14 cellular contexts compared by ENCODE assay signal in the genomic region with DNA sequence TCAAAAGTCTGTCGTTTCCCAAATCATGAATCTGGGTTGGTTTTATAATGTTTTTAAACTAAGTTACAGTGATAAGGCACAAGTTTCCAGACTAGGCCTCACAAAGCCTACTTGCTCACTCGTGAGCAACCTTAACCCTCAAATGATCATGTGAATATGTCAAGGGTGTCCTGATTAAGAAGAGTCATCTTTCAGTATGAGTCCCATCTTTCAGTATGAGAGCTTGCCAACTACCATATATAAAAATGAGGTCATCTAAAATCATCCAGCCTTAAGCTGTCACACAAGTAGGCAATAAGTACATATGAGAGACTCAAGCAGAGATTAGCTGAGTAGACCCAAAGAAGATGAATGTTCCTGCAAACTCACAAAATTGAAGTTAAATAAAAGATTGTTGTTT.
A peak's percentile ranks its signal among the peaks of the same experiment; 100 is the strongest.
DNase-seq lines count a peak whose midpoint lies in the region; ATAC-seq and TF ChIP-seq lines count a peak whose summit lies in the region.
"Had no signal": no experiment of that assay in that cellular context is flagged by ENCODE, and none has a peak within 500 bp of the region (broad histone marks: within the 10 kb centered on the region; RNA-seq: fewer than 3 reads in every experiment).

No MANE protein-coding gene starts in this region.

- DNase-seq in stimulated activated naive CD4-positive, alpha-beta T cell treated with Interleukin-2 at 50 U/mL for 16 hours (lab: John Stamatoyannopoulos, UW), result no peak
- no peak for DNase-seq in gastrocnemius medialis
- DNase-seq in stimulated activated CD4-positive, alpha-beta T cell treated with anti-CD3 and anti-CD28 coated beads, Interleukin-15, amount 100 ng/mL, for 24 hours, result no peak
- no peak for DNase-seq in medulla oblongata (ENCODE audit: extremely low spot score)
- DNase-seq: activated CD4-positive, alpha-beta T cell treated with anti-CD3 and anti-CD28 coated beads for 4 hours; activated T-cell treated with anti-CD3 and anti-CD28 coated beads, Interleukin-2, amount 50 U/mL, for 48 hours; aorta; H9; MV-4-11; OCI-M1 had no signal

- ATAC-seq in GM18511 (IDR thresholded peaks at IDR 0.05; ENCODE audit: unreplicated experiment) (peak; percentile 97), GM19452 (IDR thresholded peaks at IDR 0.05; ENCODE audit: unreplicated experiment) (peak; percentile 74), HG02798 (IDR thresholded peaks at IDR 0.05; ENCODE audit: poor library complexity, unreplicated experiment) (peak; percentile 79), HG03457 (IDR thresholded peaks at IDR 0.05; ENCODE audit: unreplicated experiment) (peak; percentile 71), gastrocnemius medialis (no peak)

- TF ChIP-seq CTCF in gastrocnemius medialis (IDR thresholded peaks at IDR 0.05 in 4 of 5, conservative IDR thresholded peaks at IDR 0.05 in 1 of 5), result no peak

- H3K36me3 ChIP-seq in gastrocnemius medialis, result no peaks in the 10 kb centered on the region

- H3K4me3 ChIP-seq in gastrocnemius medialis, result no peak overlapping the region

- no peaks in the 10 kb centered on the region for H3K4me1 ChIP-seq in gastrocnemius medialis

- intact Hi-C loops in gastrocnemius medialis (cut with DNase I; ENCODE audit: low total_unique reads), result no loop called here

- no peak overlapping the region for H3K27ac ChIP-seq in gastrocnemius medialis

- no peaks in the 10 kb centered on the region for H3K27me3 ChIP-seq in gastrocnemius medialis

- no peak for TF ChIP-seq POLR2A in gastrocnemius medialis (IDR thresholded peaks at IDR 0.05)

- no peaks in the 10 kb centered on the region for H3K9me3 ChIP-seq in gastrocnemius medialis

- in situ Hi-C loops in gastrocnemius medialis (cut with MboI; ENCODE audit: low sequenced_read_pairs in 4 of 4), result no loop called here

Comparison
In these comparisons a context has a peak if more than half of its experiments do, and no peak if none do; other contexts are left out.
1. ATAC-seq: peak in GM18511 (single experiment), GM19452 (single experiment), HG02798 (single experiment) and HG03457 (single experiment); none in gastrocnemius medialis (0 of 2).